8 cellular contexts compared by ENCODE assay signal in the genomic region with DNA sequence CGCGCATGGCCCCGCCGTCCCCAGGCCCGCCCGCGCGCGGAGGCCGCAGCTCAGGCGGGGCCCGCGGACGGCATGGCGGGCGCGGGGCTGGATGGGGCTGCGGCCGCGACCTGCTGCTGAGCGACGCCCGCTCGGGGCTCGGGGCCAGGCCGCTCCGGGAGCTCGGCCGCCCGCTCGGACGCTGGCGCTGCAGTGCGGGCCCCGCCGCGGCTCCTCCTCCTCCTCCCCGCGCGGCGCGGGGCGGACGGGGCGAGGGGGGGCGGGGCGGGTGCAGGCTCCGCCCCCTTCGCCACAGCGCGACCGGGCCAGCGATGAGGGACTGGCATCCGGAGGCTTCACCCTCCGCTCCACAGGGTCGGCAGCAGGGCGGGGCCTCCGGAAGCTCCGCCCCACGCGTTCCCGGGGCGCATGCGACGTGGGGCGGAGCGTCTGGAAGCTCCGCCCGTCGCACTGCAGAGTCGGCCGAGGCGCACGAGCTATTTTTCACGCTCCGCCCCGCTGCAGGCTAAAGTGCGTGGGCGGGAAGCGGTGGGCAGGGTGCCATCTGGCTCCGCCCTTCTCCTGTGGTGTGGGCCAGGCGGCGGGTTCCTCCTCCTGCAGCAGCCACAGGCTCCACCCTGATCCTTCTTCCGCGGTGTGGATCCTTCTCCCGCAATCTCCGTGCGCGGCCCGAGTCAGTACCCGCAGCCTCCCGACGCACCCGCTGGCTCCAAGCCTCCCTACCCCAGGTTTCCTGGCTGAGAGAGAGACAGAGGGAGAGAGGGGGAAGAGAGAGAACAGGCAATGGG. TPM values are rescaled to one million over a fixed set of nuclear protein-coding genes. Genes with fewer than 3 reads are reported as not detected.
A peak's percentile ranks its signal among the peaks of the same experiment; 100 is the strongest.
DNase-seq lines count a peak whose midpoint lies in the region; TF ChIP-seq lines count a peak whose summit lies in the region.
"Not testable (repeated sequence)": the region's sequence is repeated elsewhere in the genome, so short reads cannot be mapped to it uniquely, and the experiment has no call there.

A gene (minus strand): TSS at position 196 of the 788 bp plus-strand sequence. CDS start 209 bp downstream, outside the sequence.

- H3K36me3 Mint-ChIP-seq in IgD-negative memory B cell; activated CD4-positive, alpha-beta T cell treated with anti-CD3 and anti-CD28 coated beads, Interleukin-2, amount 10 ng/mL, durations not matched to agents 24 days and 14 days (ENCODE audit: low read depth): not testable (repeated sequence)

- H3K27me3 ChIP-seq in mammary epithelial cell (ENCODE audit: insufficient read depth, low read length); hepatocyte; subcutaneous abdominal adipose tissue (ENCODE audit: control insufficient read depth in 5 of 5, insufficient read depth in 4 of 5, low read length in 5 of 5): not testable (repeated sequence)

- H4K20me1 ChIP-seq in mammary epithelial cell (ENCODE audit: insufficient read depth, low read length); hepatocyte (ENCODE audit: insufficient read depth, poor library complexity, severe bottlenecking): not testable (repeated sequence)

- WGBS in mammary epithelial cell (ENCODE audit: low coverage, missing lambda C conversion rate) = under 1% methylated on average over 25 of the region's 94 CpGs
- 2% methylated on average over 51 of the region's 94 CpGs for WGBS in hepatocyte (ENCODE audit: low lambda C conversion rate, missing lambda C conversion rate)

- intact Hi-C loops in activated CD4-positive, alpha-beta T cell treated with anti-CD3 and anti-CD28 coated beads, Interleukin-2, amount 10 ng/mL, durations not matched to agents 24 days and 14 days (cut with micrococcal nuclease); mammary epithelial cell (cut with micrococcal nuclease); posterior cingulate gyrus (cut with DNase I): not testable (repeated sequence)

- CTCF ChIA-PET in mammary epithelial cell (lab: Charles Lee; ENCODE audit: low non-redundant PET) = interaction anchor here (0.5 kb wide), 2 partner anchors 88 to 246 kb away, joined by 3 read pairs; a partner anchor contains a TSS

- in situ Hi-C loops in mammary epithelial cell (cut with MboI; ENCODE audit: low sequenced_read_pairs in 2 of 2) = not testable (repeated sequence)

- H2AFZ ChIP-seq in mammary epithelial cell (ENCODE audit: low read depth, low read length) = peak within 1 kb of the TSS; percentile 90
- peak within 1 kb of the TSS; percentile 51 for H2AFZ ChIP-seq in hepatocyte

- H3K9me2 ChIP-seq in hepatocyte (replicated peaks; ENCODE audit: insufficient read depth) = not testable (repeated sequence)

- H3K79me2 ChIP-seq in mammary epithelial cell (ENCODE audit: insufficient read depth, low read length) (peaks cover 19% of the 10 kb centered on the region), hepatocyte (peaks cover 21% of the 10 kb centered on the region)

- peak within 1 kb of the TSS; percentile 77 for H3K4me2 ChIP-seq in mammary epithelial cell (ENCODE audit: insufficient read depth, low read depth, low read length)
- peak within 1 kb of the TSS; percentile 73 for H3K4me2 ChIP-seq in hepatocyte

- TF ChIP-seq CTCF in mammary epithelial cell (conservative IDR thresholded peaks at IDR 0.05 in 1 of 2, IDR thresholded peaks at IDR 0.05 in 1 of 2; ENCODE audit: extremely low read depth in 1 of 2, insufficient read depth in 1 of 2, low read depth in 1 of 2, low read length in 2 of 2); hepatocyte (IDR thresholded peaks at IDR 0.05; ENCODE audit: poor library complexity): not testable (repeated sequence)

- not testable (repeated sequence) for H3K9me3 Mint-ChIP-seq in IgD-negative memory B cell; activated CD4-positive, alpha-beta T cell treated with anti-CD3 and anti-CD28 coated beads, Interleukin-2, amount 10 ng/mL, durations not matched to agents 24 days and 14 days

- H3K27ac ChIP-seq in mammary epithelial cell (ENCODE audit: insufficient read depth, low read depth, low read length); subcutaneous abdominal adipose tissue (ENCODE audit: low read depth, low read length): not testable (repeated sequence)
- H3K27ac ChIP-seq in hepatocyte = peak within 1 kb of the TSS; percentile 62

- H3K4me1 ChIP-seq in mammary epithelial cell (ENCODE audit: insufficient read depth, low read length); hepatocyte (ENCODE audit: insufficient read depth): not testable (repeated sequence)
- peaks cover 2 to 13% (median 10%) of the 10 kb centered on the region in 5 donors for H3K4me1 ChIP-seq in subcutaneous abdominal adipose tissue (ENCODE audit: control insufficient read depth in 5 of 5, insufficient read depth in 5 of 5, low read length in 5 of 5)

- not testable (repeated sequence) for H3K9ac ChIP-seq in mammary epithelial cell (ENCODE audit: insufficient read depth, low read length); subcutaneous abdominal adipose tissue (ENCODE audit: low read length in 5 of 5)

- H3K4me1 Mint-ChIP-seq in IgD-negative memory B cell = peaks cover 6 to 13% (median 8%) of the 10 kb centered on the region in 3 donors
- H3K4me1 Mint-ChIP-seq in activated CD4-positive, alpha-beta T cell treated with anti-CD3 and anti-CD28 coated beads, Interleukin-2, amount 10 ng/mL, durations not matched to agents 24 days and 14 days = not testable (repeated sequence)

- H3K9me3 ChIP-seq in mammary epithelial cell (replicated peaks; ENCODE audit: insufficient read depth, low read length); hepatocyte (ENCODE audit: low read depth); subcutaneous abdominal adipose tissue (ENCODE audit: control insufficient read depth in 5 of 5, low read length in 5 of 5): not testable (repeated sequence)

- H3K27ac Mint-ChIP-seq in IgD-negative memory B cell = peak within 1 kb of the TSS in 2 of 3 donors; percentile 91 to 98
- peak within 1 kb of the TSS; percentile 95 for H3K27ac Mint-ChIP-seq in activated CD4-positive, alpha-beta T cell treated with anti-CD3 and anti-CD28 coated beads, Interleukin-2, amount 10 ng/mL, durations not matched to agents 24 days and 14 days

- peak within 1 kb of the TSS; percentile 85 to 99 (median 96) for H3K4me3 Mint-ChIP-seq in IgD-negative memory B cell
- H3K4me3 Mint-ChIP-seq in activated CD4-positive, alpha-beta T cell treated with anti-CD3 and anti-CD28 coated beads, Interleukin-2, amount 10 ng/mL, durations not matched to agents 24 days and 14 days = peak within 1 kb of the TSS; percentile 97

- peak; percentile 39 for DNase-seq in DMS79 treated with DMSO at 0.1 percent for 48 hours (lab: John Stamatoyannopoulos, UW)
- DNase-seq in NK-92 treated with Interleukin-12 subunit alpha and Interleukin-12 subunit beta, amount 100 ng/mL, for 24 hours (lab: John Stamatoyannopoulos, UW) = peak; percentile 92
- DNase-seq in activated CD4-positive, alpha-beta T cell treated with anti-CD3 and anti-CD28 coated beads, Interleukin-2, amount 10 ng/mL, durations not matched to agents 24 days and 14 days = peak; percentile 100
- peak; percentile 89 for DNase-seq in mammary epithelial cell
- DNase-seq in hepatocyte (ENCODE audit: low spot score) = peak; percentile 94
- DNase-seq in posterior cingulate gyrus = peak; percentile 88 to 99 (median 92)

- H3K4me3 ChIP-seq in mammary epithelial cell (replicated peaks in 1 of 3; ENCODE audit: insufficient read depth in 1 of 3, low read depth in 2 of 3, low read length in 3 of 3) (peak within 1 kb of the TSS; percentile 44 to 52 (median 48)), hepatocyte (peak within 1 kb of the TSS; percentile 52), subcutaneous abdominal adipose tissue (ENCODE audit: low read depth in 1 of 5, low read length in 5 of 5) (peak within 1 kb of the TSS; percentile 37 to 57 (median 44))

- not testable (repeated sequence) for H3K27me3 Mint-ChIP-seq in IgD-negative memory B cell; activated CD4-positive, alpha-beta T cell treated with anti-CD3 and anti-CD28 coated beads, Interleukin-2, amount 10 ng/mL, durations not matched to agents 24 days and 14 days

- not testable (repeated sequence) for BruUV-seq in mammary epithelial cell (replicated peaks; lab: Mats Ljungman, UMichigan)

- H3K36me3 ChIP-seq in mammary epithelial cell (ENCODE audit: insufficient read depth, low read length); hepatocyte (replicated peaks; ENCODE audit: insufficient read depth, low read depth); subcutaneous abdominal adipose tissue (ENCODE audit: control insufficient read depth in 5 of 5, insufficient read depth in 5 of 5, low read length in 5 of 5): not testable (repeated sequence)

- dilution Hi-C loops in mammary epithelial cell (cut with HindIII; ENCODE audit: low sequenced_read_pairs) = not testable (repeated sequence)

RNA-seq across cellular contexts. Expression of the gene that starts here (rescaled TPM):
- 7.4 TPM for polyA plus RNA-seq in IgD-negative memory B cell
- 91.4 and 93.3 TPM in 2 replicates for total RNA-seq in activated CD4-positive, alpha-beta T cell treated with anti-CD3 and anti-CD28 coated beads, Interleukin-2, amount 10 ng/mL, durations not matched to agents 24 days and 14 days
- total RNA-seq in mammary epithelial cell = 100 to 1,000 TPM; 119 to 133 TPM
- 28.4 TPM for polyA plus RNA-seq in mammary epithelial cell
- 17.7 TPM for polyA minus RNA-seq in mammary epithelial cell
- 40.2 and 60.6 TPM in 2 replicates for total RNA-seq in hepatocyte
- 35.9 and 49.3 TPM in 2 replicates for polyA plus RNA-seq in hepatocyte

Comparison
In these comparisons a context has a peak if more than half of its experiments do, and no peak if none do; other contexts are left out.
1. DNase-seq: peak in every context shown above with its lines; median percentile 100 in activated CD4-positive, alpha-beta T cell treated with anti-CD3 and anti-CD28 coated beads, Interleukin-2, amount 10 ng/mL, durations not matched to agents 24 days and 14 days; 94 in hepatocyte; 92 in NK-92 treated with Interleukin-12 subunit alpha and Interleukin-12 subunit beta, amount 100 ng/mL, for 24 hours; 92 in posterior cingulate gyrus; 89 in mammary epithelial cell; 39 in DMS79 treated with DMSO at 0.1 percent for 48 hours.